Comparison of ENCODE assay signal across 8 cellular contexts in the genomic region with DNA sequence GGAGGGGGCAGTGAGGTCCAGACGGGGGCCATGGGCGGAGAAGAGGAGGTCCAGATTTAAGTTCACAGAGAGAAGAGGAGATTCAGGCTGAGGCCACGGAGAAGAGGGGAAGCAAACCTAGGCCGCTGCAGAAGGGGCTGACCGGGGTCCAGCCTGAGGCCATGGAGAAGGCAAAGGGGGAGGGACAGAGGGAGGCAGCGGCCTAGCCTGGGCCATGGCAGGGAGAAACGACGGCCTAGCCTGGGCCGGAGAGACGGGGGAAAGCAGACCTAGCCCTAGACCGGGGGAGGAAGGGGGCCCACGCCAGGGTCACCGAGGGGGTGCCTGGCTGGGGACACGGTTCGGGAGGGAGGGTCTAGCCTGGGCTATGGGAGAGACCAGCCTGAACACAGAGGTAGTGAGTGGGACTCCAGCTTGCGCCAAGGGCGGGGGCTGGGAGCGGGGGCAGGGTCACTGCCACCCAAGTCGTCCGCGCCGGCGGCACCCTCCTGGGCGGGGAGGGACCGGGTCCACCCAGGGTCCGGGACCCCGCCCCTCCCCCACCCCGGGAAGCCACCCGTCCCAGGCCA. TPM values are rescaled to one million over a fixed set of nuclear protein-coding genes. Genes with fewer than 3 reads are reported as not detected.
A peak's percentile ranks its signal among the peaks of the same experiment; 100 is the strongest.
DNase-seq lines count a peak whose midpoint lies in the region; ATAC-seq, FAIRE-seq and TF ChIP-seq lines count a peak whose summit lies in the region.

No MANE protein-coding gene starts in this region.

- BruUV-seq in Panc1 (replicated peaks; lab: Mats Ljungman, UMichigan): no TSS peak

- peak overlapping the region; percentile 90 for H3K27ac Mint-ChIP-seq in T-helper 1 cell treated with Interleukin-12 subunit alpha and Interleukin-12 subunit beta and Interleukin-4 antibody, amounts not matched to agents 30 μg/mL and 1 μg/mL, for 36 hours

- POLR2A ChIA-PET in Panc1 (lab: Charles Lee): interaction anchor here (0.6 to 1.1 kb wide), 2 partner anchors 34 to 113 kb away, joined by 3 read pairs; no protein-coding TSS in a partner anchor

- H3K27ac ChIP-seq in Panc1 (ENCODE audit: low read length) (peak overlapping the region; percentile 95), dorsolateral prefrontal cortex (peak overlapping the region in 58 of 59 donors; percentile 54 to 99 (median 93)), mesodermal cell (ENCODE audit: low read depth, low read length, severe bottlenecking) (peak overlapping the region; percentile 83)

- H3K9me3 ChIP-seq in Panc1 (ENCODE audit: control insufficient read depth, insufficient read depth, low read depth, low read length) (no peaks in the 10 kb centered on the region), mesodermal cell (ENCODE audit: control insufficient read depth, low read length) (no peaks in the 10 kb centered on the region)

- in situ Hi-C loops in Panc1 (cut with HindIII; ENCODE audit: low pct_unique_long_range_greater_than_20kb, low sequenced_read_pairs): no loop called here

- H3K4me3 Mint-ChIP-seq in T-helper 1 cell treated with Interleukin-12 subunit alpha and Interleukin-12 subunit beta and Interleukin-4 antibody, amounts not matched to agents 30 μg/mL and 1 μg/mL, for 36 hours: peak overlapping the region; percentile 95

- TF ChIP-seq CTCF in Panc1 (IDR thresholded peaks at IDR 0.05): no peak
- no peak for TF ChIP-seq CTCF in dorsolateral prefrontal cortex (IDR thresholded peaks at IDR 0.05 in 54 of 56, conservative IDR thresholded peaks at IDR 0.05 in 2 of 56; ENCODE audit: low read depth in 1 of 56, partially characterized antibody in 56 of 56)

- H3K9me3 Mint-ChIP-seq in T-helper 1 cell treated with Interleukin-12 subunit alpha and Interleukin-12 subunit beta and Interleukin-4 antibody, amounts not matched to agents 30 μg/mL and 1 μg/mL, for 36 hours: no peaks in the 10 kb centered on the region

- intact Hi-C loops in Panc1 (cut with micrococcal nuclease; ENCODE audit: unreplicated experiment): loop anchor here (5.0 to 10.0 kb wide), 2 partner anchors 110 to 167 kb away; a partner anchor contains a TSS
- intact Hi-C loops in dorsolateral prefrontal cortex (cut with DNase I): loop anchor here (2.0 to 10.0 kb wide), 7 partner anchors 38 to 173 kb away; a partner anchor contains a TSS

- CTCF ChIA-PET in Panc1 (lab: Charles Lee): no interaction called here

- H3K27me3 ChIP-seq in Panc1 (ENCODE audit: control insufficient read depth, insufficient read depth, low read length) (no peaks in the 10 kb centered on the region), dorsolateral prefrontal cortex (no peaks in the 10 kb centered on the region)

- H3K4me1 ChIP-seq in Panc1 (ENCODE audit: control insufficient read depth, insufficient read depth, low read length) (peaks cover 55% of the 10 kb centered on the region), mesodermal cell (ENCODE audit: control insufficient read depth, insufficient read depth, low read length, poor library complexity, severe bottlenecking) (peaks cover 37% of the 10 kb centered on the region)

- no peak for FAIRE-seq in urothelium cell line (lab: Jason Lieb, UNC)

- peak; percentile 21 for ATAC-seq in HG02763 (IDR thresholded peaks at IDR 0.05; ENCODE audit: unreplicated experiment)
- ATAC-seq in Panc1: peak; percentile 64

- H3K4me3 ChIP-seq in Panc1 (ENCODE audit: low read depth in 2 of 2, low read length in 2 of 2) (peak overlapping the region; percentile 88 to 95), dorsolateral prefrontal cortex (peak overlapping the region; percentile 70 to 100 (median 97)), mesodermal cell (ENCODE audit: extremely low read depth, insufficient read depth, low read length, poor library complexity, severe bottlenecking) (peak overlapping the region; percentile 93)

- no peaks in the 10 kb centered on the region for H3K27me3 Mint-ChIP-seq in T-helper 1 cell treated with Interleukin-12 subunit alpha and Interleukin-12 subunit beta and Interleukin-4 antibody, amounts not matched to agents 30 μg/mL and 1 μg/mL, for 36 hours (ENCODE audit: low read depth)

- H3K4me1 Mint-ChIP-seq in T-helper 1 cell treated with Interleukin-12 subunit alpha and Interleukin-12 subunit beta and Interleukin-4 antibody, amounts not matched to agents 30 μg/mL and 1 μg/mL, for 36 hours (ENCODE audit: low read depth): peaks cover 46% of the 10 kb centered on the region

- H3K36me3 ChIP-seq in Panc1 (ENCODE audit: control insufficient read depth, insufficient read depth, low read length) (no peaks in the 10 kb centered on the region; the same call in none of the 2 replicates), mesodermal cell (ENCODE audit: control insufficient read depth, insufficient read depth, low read length) (peaks cover 39% of the 10 kb centered on the region)

- 1 to 3% methylated on average over 5 to 23 of the region's 29 CpGs for WGBS in mesodermal cell (ENCODE audit: insufficient coverage in 2 of 2), 2 experiments

- DNase-seq in T-helper 1 cell (no peak), Panc1 (ENCODE audit: low read depth, low spot score) (no peak), dorsolateral prefrontal cortex (peak in 3 of 10 donors; percentile 13 to 62 (median 24)), urothelium cell line (ENCODE audit: low spot score) (peak; percentile 34), LoVo (ENCODE audit: low spot score) (no peak)

- peaks cover 21% of the 10 kb centered on the region for H3K36me3 Mint-ChIP-seq in T-helper 1 cell treated with Interleukin-12 subunit alpha and Interleukin-12 subunit beta and Interleukin-4 antibody, amounts not matched to agents 30 μg/mL and 1 μg/mL, for 36 hours (ENCODE audit: low read depth)

RNA-seq across cellular contexts. Expression of a gene that starts 0.5 kb away (rescaled TPM):
- total RNA-seq in Panc1 (2021; ENCODE audit: unreplicated experiment): 491 TPM
- polyA plus RNA-seq in Panc1 (2012; ENCODE audit: insufficient read length): 494 TPM
- 100 to 1,000 TPM; 118 to 250 (median 198) TPM for total RNA-seq in dorsolateral prefrontal cortex
- 296 TPM for polyA plus RNA-seq in mesodermal cell (2013, experiment 1 of 2)
- polyA plus RNA-seq in mesodermal cell (2013, experiment 2 of 2): 276 TPM
